Comparison of ENCODE assay signal across 15 cellular contexts in the genomic region with DNA sequence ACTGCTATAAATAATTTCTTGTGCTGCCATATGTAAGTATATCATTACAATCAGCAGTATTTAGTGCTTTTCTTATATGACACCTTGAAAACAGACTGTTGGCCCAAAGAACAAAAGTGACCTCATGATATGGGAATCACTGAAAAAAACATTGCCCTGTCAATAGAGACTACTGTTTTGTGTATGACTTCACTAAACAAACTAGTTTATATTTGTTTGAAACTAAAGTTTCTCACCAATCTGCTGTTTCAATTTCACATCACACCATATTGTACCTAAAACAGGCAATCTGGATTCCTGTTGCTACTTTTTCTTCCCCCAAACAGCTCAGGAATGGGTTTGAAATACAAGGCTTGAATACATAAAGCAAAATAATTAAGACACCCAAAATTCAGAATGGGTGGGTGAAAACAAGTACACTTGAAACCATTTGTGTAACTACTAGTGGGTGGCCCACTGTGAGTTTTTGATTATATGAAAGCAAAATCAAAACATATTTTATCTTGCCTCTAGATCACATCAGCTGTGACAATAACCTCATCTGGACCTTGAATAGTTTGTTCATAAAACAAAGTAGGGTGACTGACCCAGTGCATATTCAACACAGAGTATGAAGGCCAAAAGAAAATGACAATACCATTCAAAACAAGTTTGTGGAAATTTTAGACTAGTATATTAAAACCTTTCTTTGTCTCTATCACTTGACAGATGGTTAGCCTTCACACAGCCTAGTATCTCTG. TPM values are rescaled to one million over a fixed set of nuclear protein-coding genes. Genes with fewer than 3 reads are reported as not detected.
DNase-seq lines count a peak whose midpoint lies in the region; ATAC-seq, FAIRE-seq and TF ChIP-seq lines count a peak whose summit lies in the region.
"Had no signal": no experiment of that assay in that cellular context is flagged by ENCODE, and none has a peak within 500 bp of the region (broad histone marks: within the 10 kb centered on the region; RNA-seq: fewer than 3 reads in every experiment).

No MANE protein-coding gene starts in this region.

- H3K4me3 ChIP-seq in HEK293 (ENCODE audit: low read depth, low read length) (no peak overlapping the region), pancreas (no peak overlapping the region)
- H3K4me3 ChIP-seq: heart right ventricle, left ventricle myocardium inferior, testis had no signal

- POLR2A ChIA-PET in HEK293 (lab: Yijun Ruan, JAX), result interaction anchor here (0.5 kb wide), 1 partner anchor 28 kb away, joined by 3 read pairs; no protein-coding TSS in a partner anchor

- H3K27ac ChIP-seq in HEK293 (ENCODE audit: extremely low read depth, low read depth, low read length), result no peak overlapping the region
- H3K27ac ChIP-seq in pancreas, result peak overlapping the region in 1 of 4 donors; percentile 19
- H3K27ac ChIP-seq: heart right ventricle, left ventricle myocardium inferior, testis had no signal

- H3K27me3 ChIP-seq in pancreas, result no peaks in the 10 kb centered on the region
- H3K27me3 ChIP-seq: heart right ventricle, testis had no signal

- H3K36me3 ChIP-seq in HEK293 (ENCODE audit: control insufficient read depth in 2 of 2, insufficient read depth in 1 of 2, low read length in 2 of 2) (no peaks in the 10 kb centered on the region), pancreas (no peaks in the 10 kb centered on the region)
- H3K36me3 ChIP-seq: heart right ventricle, left ventricle myocardium inferior had no signal

- H3K4me1 ChIP-seq in HEK293 (ENCODE audit: control insufficient read depth, insufficient read depth, low read length) (no peaks in the 10 kb centered on the region; the same call in 1 of the 2 replicates), pancreas (peaks cover 0 to 19% (median 18%) of the 10 kb centered on the region in 3 donors)

- DNase-seq in pancreas (no peak), SW 1271 (lab: John Stamatoyannopoulos, UW) (no peak), SIG-M5 (lab: John Stamatoyannopoulos, UW) (no peak)
- DNase-seq in stimulated activated CD4-positive, alpha-beta T cell treated with anti-CD3 and anti-CD28 coated beads, Interleukin-12 subunit alpha, Interleukin-12 subunit beta, amount 100 ng/mL, for 4 hours, result no peak
- DNase-seq: activated CD4-positive, CD25-positive, alpha-beta regulatory T cell; activated T-cell treated with anti-CD3 and anti-CD28 coated beads, Interleukin-2, amount 50 U/mL, for 72 hours; CD4-positive, alpha-beta memory T cell; heart right ventricle; left ventricle myocardium inferior; NCI-H1694; NCI-H82; testis had no signal

- CTCF ChIA-PET in HEK293 (lab: Yijun Ruan, JAX), result interaction anchor here (0.6 kb wide), 2 partner anchors 29 to 742 kb away, joined by 3 to 4 read pairs; no protein-coding TSS in a partner anchor

- H3K9me3 ChIP-seq in HEK293 (ENCODE audit: control insufficient read depth, insufficient read depth, low read depth, low read length) (no peaks in the 10 kb centered on the region), pancreas (no peaks in the 10 kb centered on the region)
- H3K9me3 ChIP-seq: heart right ventricle, left ventricle myocardium inferior, testis had no signal

- TF ChIP-seq CTCF in HEK293 (tag by site-specific recombination; IDR thresholded peaks at IDR 0.05) (no peak), pancreas (IDR thresholded peaks at IDR 0.05) (no peak)

- ATAC-seq in GM19351 (IDR thresholded peaks at IDR 0.05; ENCODE audit: unreplicated experiment), result peak; percentile 67
- peak; percentile 64 for ATAC-seq in HG03196 (IDR thresholded peaks at IDR 0.05; ENCODE audit: unreplicated experiment)
- peak; percentile 44 to 70 (median 55) for ATAC-seq in pancreas
- ATAC-seq: activated T-cell treated with anti-CD3 and anti-CD28 coated beads, Interleukin-2, amount 50 U/mL, for 72 hours; heart right ventricle had no signal

- intact Hi-C loops in pancreas (cut with DNase I), result no loop called here

- FAIRE-seq in pancreas (lab: Jason Lieb, UNC), result peak; percentile 9

TF ChIP-seq in HEK293, 187 proteins besides CTCF, POLR2A, EP300 and RAD21:
- TF ChIP-seq ZNF777 (tag by site-specific recombination; IDR thresholded peaks at IDR 0.05; ENCODE audit: borderline replicate concordance) (no peak), ZFP69B (tag by site-specific recombination; IDR thresholded peaks at IDR 0.05) (no peak)
- TF ChIP-seq, protein P1, sequence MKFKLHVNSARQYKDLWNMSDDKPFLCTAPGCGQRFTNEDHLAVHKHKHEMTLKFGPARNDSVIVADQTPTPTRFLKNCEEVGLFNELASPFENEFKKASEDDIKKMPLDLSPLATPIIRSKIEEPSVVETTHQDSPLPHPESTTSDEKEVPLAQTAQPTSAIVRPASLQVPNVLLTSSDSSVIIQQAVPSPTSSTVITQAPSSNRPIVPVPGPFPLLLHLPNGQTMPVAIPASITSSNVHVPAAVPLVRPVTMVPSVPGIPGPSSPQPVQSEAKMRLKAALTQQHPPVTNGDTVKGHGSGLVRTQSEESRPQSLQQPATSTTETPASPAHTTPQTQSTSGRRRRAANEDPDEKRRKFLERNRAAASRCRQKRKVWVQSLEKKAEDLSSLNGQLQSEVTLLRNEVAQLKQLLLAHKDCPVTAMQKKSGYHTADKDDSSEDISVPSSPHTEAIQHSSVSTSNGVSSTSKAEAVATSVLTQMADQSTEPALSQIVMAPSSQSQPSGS (tag by site-specific recombination; IDR thresholded peaks at IDR 0.05; ENCODE audit: low read depth), result 0 out of 2 replicates have a peak, but pooled peaks have one; percentile 8
- TF ChIP-seq, protein P2, sequence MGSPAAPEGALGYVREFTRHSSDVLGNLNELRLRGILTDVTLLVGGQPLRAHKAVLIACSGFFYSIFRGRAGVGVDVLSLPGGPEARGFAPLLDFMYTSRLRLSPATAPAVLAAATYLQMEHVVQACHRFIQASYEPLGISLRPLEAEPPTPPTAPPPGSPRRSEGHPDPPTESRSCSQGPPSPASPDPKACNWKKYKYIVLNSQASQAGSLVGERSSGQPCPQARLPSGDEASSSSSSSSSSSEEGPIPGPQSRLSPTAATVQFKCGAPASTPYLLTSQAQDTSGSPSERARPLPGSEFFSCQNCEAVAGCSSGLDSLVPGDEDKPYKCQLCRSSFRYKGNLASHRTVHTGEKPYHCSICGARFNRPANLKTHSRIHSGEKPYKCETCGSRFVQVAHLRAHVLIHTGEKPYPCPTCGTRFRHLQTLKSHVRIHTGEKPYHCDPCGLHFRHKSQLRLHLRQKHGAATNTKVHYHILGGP (tag by site-specific recombination; IDR thresholded peaks at IDR 0.05), result no peak

RNA-seq across cellular contexts. Expression of a gene that starts 5.9 kb away (rescaled TPM):
- total RNA-seq in pancreas, result 10 to 100 TPM; 34.7 to 81.5 (median 47.0) TPM
- 10 to 100 TPM in 1 of 2 donors, 1 to 10 TPM in 1; 1.3 to 16.0 TPM for polyA plus RNA-seq in pancreas
